1 cellular context compared by ENCODE assay signal in the genomic region with DNA sequence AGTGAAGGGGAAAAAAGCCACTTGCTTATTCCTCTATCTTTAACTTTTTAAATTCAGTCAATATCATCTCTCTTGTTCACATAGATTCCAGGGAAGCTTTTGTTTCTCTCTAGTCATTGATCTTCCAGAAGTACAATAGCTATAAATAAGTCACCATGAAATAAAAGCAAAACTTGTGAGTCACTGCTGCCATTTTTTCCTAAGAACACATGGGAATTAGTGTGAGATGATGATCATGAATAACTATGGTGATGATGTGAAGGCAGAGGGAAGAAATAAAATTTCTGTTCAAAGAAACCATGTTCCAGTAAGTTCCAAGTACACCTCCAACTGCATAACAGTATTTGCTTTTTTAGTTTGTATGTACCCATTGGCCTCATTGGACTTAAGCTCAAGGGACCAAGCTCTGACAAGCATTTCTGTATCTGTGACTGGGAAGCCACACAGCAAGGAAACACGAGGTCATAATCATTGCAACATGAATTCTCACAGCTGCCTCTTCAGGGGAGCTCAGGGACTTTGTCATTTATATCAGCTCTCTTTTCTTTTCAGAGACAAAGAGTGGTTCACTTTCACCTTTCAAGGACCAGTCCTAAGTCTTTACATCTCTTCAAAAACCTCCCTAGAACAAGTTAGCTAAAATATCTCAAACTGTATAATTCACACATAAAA.
TF ChIP-seq lines count a peak whose summit lies in the region.

No MANE protein-coding gene starts in this region.

TF ChIP-seq in IMR-90, 13 proteins besides CTCF, POLR2A, EP300 and RAD21:
- TF ChIP-seq MAZ (IDR thresholded peaks at IDR 0.05; ENCODE audit: borderline replicate concordance, low read depth, low read length) (no peak), ELK1 (IDR thresholded peaks at IDR 0.05; ENCODE audit: borderline replicate concordance, low read depth, low read length) (no peak), MAFK (IDR thresholded peaks at IDR 0.05; ENCODE audit: low read depth, low read length) (no peak), MXI1 (IDR thresholded peaks at IDR 0.05; ENCODE audit: borderline replicate concordance, low read depth, low read length) (no peak), FOS (IDR thresholded peaks at IDR 0.05; ENCODE audit: low read depth, low read length) (no peak), BHLHE40 (IDR thresholded peaks at IDR 0.05; ENCODE audit: low read depth, low read length) (no peak), CHD1 (IDR thresholded peaks at IDR 0.05; ENCODE audit: low read depth, low read length) (no peak), CEBPB (IDR thresholded peaks at IDR 0.05; ENCODE audit: low read depth, low read length) (peak; percentile 53; the same call in 1 of the 2 replicates)
